ENCODE assay signal across 8 cellular contexts in genomic region chr4:119490335-119490734, GRCh38.
A peak's percentile ranks its signal among the peaks of the same experiment; 100 is the strongest.
DNase-seq lines count a peak whose midpoint lies in the region; ATAC-seq, FAIRE-seq and TF ChIP-seq lines count a peak whose summit lies in the region.
"Had no signal": no experiment of that assay in that cellular context is flagged by ENCODE, and none has a peak within 500 bp of the region (broad histone marks: within the 10 kb centered on the region; RNA-seq: fewer than 3 reads in every experiment).

No MANE protein-coding gene starts in this region.

- DNase-seq in GM12892 (ENCODE audit: insufficient read length) (no peak), astrocyte (ENCODE audit: low read depth) (no peak), mucosa of descending colon (peak in 1 of 3 donors; percentile 27), C1 segment of cervical spinal cord (lab: John Stamatoyannopoulos, UW) (no peak), ascending aorta (ENCODE audit: low spot score in 2 of 2) (no peak)

- peaks cover 4% of the 10 kb centered on the region for H3K9me3 Mint-ChIP-seq in astrocyte (ENCODE audit: unreplicated experiment)

- no peak overlapping the region for H3K4me2 ChIP-seq in astrocyte (ENCODE audit: low read length)

- no peak overlapping the region for H2AFZ ChIP-seq in astrocyte (ENCODE audit: low read depth, low read length)

- ATAC-seq in HG03280 (IDR thresholded peaks at IDR 0.05; ENCODE audit: unreplicated experiment) (peak; percentile 62), mucosa of descending colon (peak; percentile 62)
- ATAC-seq in activated CD4-positive, CD25-positive, alpha-beta regulatory T cell treated with anti-CD3 and anti-CD28 coated beads, Interleukin-2, amount 50 U/mL, for 24 hours: no peak

- FAIRE-seq in GM12892 (lab: Jason Lieb, UNC): peak; percentile 42
- FAIRE-seq in astrocyte (lab: Jason Lieb, UNC): no peak

- no peaks in the 10 kb centered on the region for H3K27me3 Mint-ChIP-seq in astrocyte (ENCODE audit: low read depth, unreplicated experiment)
- H3K27me3 Mint-ChIP-seq: activated naive CD4-positive, alpha-beta T cell treated with anti-CD3 and anti-CD28 coated beads, Interleukin-2, amount 50 U/mL, for 24 hours had no signal

- H3K79me2 ChIP-seq in astrocyte (ENCODE audit: insufficient read depth, low read length): no peaks in the 10 kb centered on the region

- intact Hi-C loops in mucosa of descending colon (cut with DNase I, micrococcal nuclease): loop anchor here in 1 of 2 donors (10.0 kb wide), 1 partner anchor 176 kb away; no protein-coding TSS in a partner anchor
- intact Hi-C loops in ascending aorta (cut with DNase I): loop anchor here (10.0 kb wide), 1 partner anchor 506 kb away; no protein-coding TSS in a partner anchor

- H3K9me3 ChIP-seq in astrocyte (ENCODE audit: insufficient read depth, low read depth, low read length) (no peaks in the 10 kb centered on the region), mucosa of descending colon (no peaks in the 10 kb centered on the region), ascending aorta (peaks cover 0 to 6% of the 10 kb centered on the region in 2 donors)

- no peaks in the 10 kb centered on the region for H4K20me1 ChIP-seq in astrocyte (ENCODE audit: insufficient read depth, low read length)

- no peak overlapping the region for H3K4me3 ChIP-seq in astrocyte (ENCODE audit: insufficient read depth, low read depth, low read length)
- no peak overlapping the region for H3K4me3 ChIP-seq in mucosa of descending colon
- H3K4me3 ChIP-seq in ascending aorta: no peak overlapping the region

- TF ChIP-seq POLR2A in GM12892 (IDR thresholded peaks at IDR 0.05; ENCODE audit: low read depth, low read length): no peak

- H3K27me3 ChIP-seq in astrocyte (ENCODE audit: insufficient read depth, low read length) (no peaks in the 10 kb centered on the region), ascending aorta (no peaks in the 10 kb centered on the region)

- no peaks in the 10 kb centered on the region for H3K36me3 ChIP-seq in astrocyte (ENCODE audit: insufficient read depth, low read length)
- no peaks in the 10 kb centered on the region for H3K36me3 ChIP-seq in mucosa of descending colon (ENCODE audit: low read depth)
- H3K36me3 ChIP-seq in ascending aorta: peaks cover 9 to 12% of the 10 kb centered on the region in 2 donors

- peak; percentile 12 for TF ChIP-seq CTCF in astrocyte (IDR thresholded peaks at IDR 0.05; ENCODE audit: insufficient read depth, low read depth, low read length)
- TF ChIP-seq CTCF in mucosa of descending colon (IDR thresholded peaks at IDR 0.05): no peak
- peak in 1 of 3 experiments; percentile 27 for TF ChIP-seq CTCF in ascending aorta (IDR thresholded peaks at IDR 0.05)

- no peak overlapping the region for H3K4me3 Mint-ChIP-seq in astrocyte (ENCODE audit: unreplicated experiment)
- H3K4me3 Mint-ChIP-seq: activated naive CD4-positive, alpha-beta T cell treated with anti-CD3 and anti-CD28 coated beads, Interleukin-2, amount 50 U/mL, for 24 hours had no signal

- H3K9ac ChIP-seq in astrocyte (ENCODE audit: low read length): no peak overlapping the region

- no peaks in the 10 kb centered on the region for H3K36me3 Mint-ChIP-seq in astrocyte (ENCODE audit: low read depth, unreplicated experiment)
- H3K36me3 Mint-ChIP-seq: activated naive CD4-positive, alpha-beta T cell treated with anti-CD3 and anti-CD28 coated beads, Interleukin-2, amount 50 U/mL, for 24 hours had no signal

- H3K4me1 Mint-ChIP-seq in astrocyte (ENCODE audit: low read depth, unreplicated experiment): no peaks in the 10 kb centered on the region
- H3K4me1 Mint-ChIP-seq: activated naive CD4-positive, alpha-beta T cell treated with anti-CD3 and anti-CD28 coated beads, Interleukin-2, amount 50 U/mL, for 24 hours had no signal

- no peaks in the 10 kb centered on the region for H3K4me1 ChIP-seq in astrocyte (ENCODE audit: insufficient read depth, low read length)
- no peaks in the 10 kb centered on the region for H3K4me1 ChIP-seq in mucosa of descending colon (ENCODE audit: low read depth)
- no peaks in the 10 kb centered on the region for H3K4me1 ChIP-seq in ascending aorta

- H3K27ac Mint-ChIP-seq in astrocyte (ENCODE audit: unreplicated experiment): no peak overlapping the region
- H3K27ac Mint-ChIP-seq: activated naive CD4-positive, alpha-beta T cell treated with anti-CD3 and anti-CD28 coated beads, Interleukin-2, amount 50 U/mL, for 24 hours had no signal

- H3K27ac ChIP-seq in astrocyte (ENCODE audit: low read depth, low read length) (no peak overlapping the region), ascending aorta (no peak overlapping the region)

Comparison
In these comparisons a context has a peak if more than half of its experiments do, and no peak if none do; other contexts are left out.
1. ATAC-seq: peak in HG03280 (single experiment) and mucosa of descending colon (single experiment); none in activated CD4-positive, CD25-positive, alpha-beta regulatory T cell treated with anti-CD3 and anti-CD28 coated beads, Interleukin-2, amount 50 U/mL, for 24 hours (0 of 2).